ENCODE assay signal across 1 cellular context in the genomic region with DNA sequence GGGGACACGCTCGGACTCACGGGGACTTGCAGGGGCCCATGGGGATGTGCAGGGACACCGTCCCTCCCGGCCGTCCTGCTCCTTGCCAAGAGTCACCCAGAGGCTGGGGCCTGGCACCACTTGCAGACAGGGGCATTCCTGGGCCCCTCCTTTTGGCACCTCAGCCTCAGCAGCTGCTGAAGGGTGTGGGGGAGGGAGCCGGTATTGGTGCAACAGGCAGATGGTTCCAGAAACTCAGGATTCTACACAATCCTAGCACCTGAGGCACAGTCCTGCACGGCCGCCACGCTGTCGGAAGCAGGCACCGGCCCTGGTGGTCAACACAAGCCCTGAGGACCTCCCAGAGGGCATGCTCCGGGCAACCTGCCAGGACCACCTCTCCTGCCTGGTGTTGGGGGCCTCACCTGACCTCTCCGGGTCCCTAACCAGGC.
TF ChIP-seq lines count a peak whose summit lies in the region.

No MANE protein-coding gene starts in this region.

TF ChIP-seq in GM12878, 131 proteins besides CTCF, POLR2A, EP300 and RAD21:
- no peak for TF ChIP-seq TBL1XR1 (IDR thresholded peaks at IDR 0.05; ENCODE audit: low read depth, low read length)
- TF ChIP-seq RFX5 (IDR thresholded peaks at IDR 0.05; ENCODE audit: low read depth, low read length): no peak
- no peak for TF ChIP-seq HSF1 (IDR thresholded peaks at IDR 0.05; ENCODE audit: low read depth, low read length)
- no peak for TF ChIP-seq ATF7 (IDR thresholded peaks at IDR 0.05; ENCODE audit: low read depth)
- no peak for TF ChIP-seq SIN3A (IDR thresholded peaks at IDR 0.05; ENCODE audit: low read depth, low read length)
- TF ChIP-seq MTA3 (IDR thresholded peaks at IDR 0.05; ENCODE audit: borderline replicate concordance, low read length): no peak
- no peak for TF ChIP-seq ZNF217 (IDR thresholded peaks at IDR 0.05)
- TF ChIP-seq ATF2 (IDR thresholded peaks at IDR 0.05; ENCODE audit: low read length): no peak
- TF ChIP-seq ZNF274 (IDR thresholded peaks at IDR 0.05; ENCODE audit: insufficient read depth, insufficient read length): no peak
- no peak for TF ChIP-seq CREM (IDR thresholded peaks at IDR 0.05; ENCODE audit: low read depth)
- no peak for TF ChIP-seq ZBTB11 (CRISPR knock-in tag; IDR thresholded peaks at IDR 0.05)
